28 cellular contexts compared by ENCODE assay signal in the genomic region with DNA sequence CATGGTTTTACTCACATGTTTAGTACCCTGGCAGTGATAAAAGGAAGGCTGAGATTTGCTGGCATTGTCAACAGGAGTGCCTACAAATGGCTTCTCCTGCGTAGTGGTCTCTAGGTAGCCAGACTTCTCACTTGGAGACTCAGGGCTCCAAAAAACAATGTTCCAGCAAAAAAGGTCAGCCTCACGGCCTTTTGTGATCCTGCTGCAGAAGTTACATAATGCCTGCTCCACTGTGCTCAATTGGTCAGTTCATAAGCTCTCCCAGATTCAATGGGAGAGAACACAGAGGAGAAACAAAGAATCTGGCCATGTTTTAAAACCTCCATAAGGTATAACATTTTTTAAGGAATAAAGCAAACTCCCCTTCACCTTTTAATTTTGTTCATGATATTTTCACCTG.
"Had no signal": no experiment of that assay in that cellular context is flagged by ENCODE, and none has a peak within 500 bp of the region (broad histone marks: within the 10 kb centered on the region; RNA-seq: fewer than 3 reads in every experiment).

No MANE protein-coding gene starts in this region.

- H3K4me1 ChIP-seq: pancreas, psoas muscle, spleen, suprapubic skin had no signal

- H3K27me3 ChIP-seq: brain microvascular endothelial cell, pancreas, suprapubic skin, tibial nerve had no signal

- H3K36me3 ChIP-seq: neutrophil, pancreas, spleen, suprapubic skin had no signal

- H3K27ac ChIP-seq: brain microvascular endothelial cell, epithelial cell of prostate, neutrophil, pancreas, psoas muscle, spleen, suprapubic skin had no signal

- H3K4me3 ChIP-seq: pancreas, psoas muscle, spleen, suprapubic skin, tibial nerve had no signal

- ATAC-seq: natural killer cell treated with Interleukin-12 subunit alpha and Interleukin-12 subunit beta and Interleukin-15 and Interleukin-18, amount 100 ng/mL, for 72 hours; pancreas; psoas muscle; SK-N-SH treated with all-trans-retinoic acid at 6 μM for 48 hours; T-helper 17 cell had no signal

- H3K9me3 ChIP-seq: neutrophil, pancreas, psoas muscle, suprapubic skin had no signal

- FAIRE-seq: astrocyte, colon, islet of Langerhans had no signal

- DNase-seq: activated CD4-positive, alpha-beta memory T cell treated with anti-CD3 and anti-CD28 coated beads for 36 hours; activated CD4-positive, alpha-beta T cell treated with anti-CD3 and anti-CD28 coated beads, Interleukin-2, amount 10 ng/mL, durations not matched to agents 24 days and 14 days; activated CD4-positive, CD25-positive, alpha-beta regulatory T cell treated with anti-CD3 and anti-CD28 coated beads, Interleukin-2, amount 50 U/mL, for 72 hours; activated CD8-positive, alpha-beta memory T cell treated with anti-CD3 and anti-CD28 coated beads, Interleukin-2, amount 50 U/mL, for 4 hours; activated effector memory CD4-positive, alpha-beta T cell treated with anti-CD3 and anti-CD28 coated beads, Interleukin-2, amount 50 U/mL, for 16 hours; activated naive CD4-positive, alpha-beta T cell treated with anti-CD3 and anti-CD28 coated beads for 36 hours; activated naive CD8-positive, alpha-beta T cell treated with anti-CD3 and anti-CD28 coated beads, Interleukin-2, amount 10 ng/mL, durations not matched to agents 7 days and 5 days; activated T-cell treated with anti-CD3 and anti-CD28 coated beads, Interleukin-2, amount 50 U/mL, for 1 hour; brain microvascular endothelial cell; dermis blood vessel endothelial cell; effector CD4-positive, alpha-beta T cell; glutamatergic neuron; mammary epithelial cell; pancreas; psoas muscle; spleen; stimulated activated naive CD4-positive, alpha-beta T cell; T-helper 17 cell; T1000 had no signal
